1 cellular context compared by ENCODE assay signal in genomic region chr7:150312649-150313366, GRCh38.
TF ChIP-seq lines count a peak whose summit lies in the region.

No MANE protein-coding gene starts in this region.

TF ChIP-seq in HepG2, 621 proteins besides CTCF, POLR2A, EP300 and RAD21:
- TF ChIP-seq FOSL2 (CRISPR knock-in tag; IDR thresholded peaks at IDR 0.05), result 0 out of 2 replicates have a peak, but pooled peaks have one; percentile 9
